ENCODE assay signal across 8 cellular contexts in the genomic region with DNA sequence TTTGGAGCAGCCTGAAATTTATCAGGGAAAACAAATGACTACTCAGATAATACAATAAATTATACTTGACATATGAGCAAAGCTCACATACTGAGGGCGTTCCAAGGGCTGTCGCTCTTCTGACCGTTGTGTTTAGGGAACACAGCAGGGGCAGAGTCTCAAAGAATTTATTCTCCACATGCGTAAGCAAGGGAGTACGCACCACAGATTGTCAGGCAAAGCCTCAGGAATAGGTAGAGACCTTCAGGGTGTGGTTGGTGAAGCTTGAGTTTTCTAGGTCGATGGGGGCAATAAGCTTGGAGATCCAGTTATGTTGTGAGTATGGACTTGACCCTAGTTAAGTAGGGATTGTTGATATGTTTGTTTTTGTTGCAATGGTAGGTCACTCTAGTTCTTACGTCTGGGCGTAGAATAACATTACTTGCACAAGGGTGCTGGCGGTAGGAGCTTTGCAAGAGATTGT. TPM values are rescaled to one million over a fixed set of nuclear protein-coding genes. Genes with fewer than 3 reads are reported as not detected.
DNase-seq lines count a peak whose midpoint lies in the region; ATAC-seq, FAIRE-seq and TF ChIP-seq lines count a peak whose summit lies in the region.

No MANE protein-coding gene starts in this region.

- peaks cover 13% of the 10 kb centered on the region for H3K36me3 Mint-ChIP-seq in T-helper 1 cell treated with Interleukin-12 subunit alpha and Interleukin-12 subunit beta and Interleukin-4 antibody, amounts not matched to agents 30 μg/mL and 1 μg/mL, for 36 hours (ENCODE audit: low read depth)
- H3K36me3 Mint-ChIP-seq in endodermal cell (ENCODE audit: low read depth) = peaks cover 7% of the 10 kb centered on the region
- peaks cover 0 to 20% (median 6%) of the 10 kb centered on the region in 5 donors for H3K36me3 Mint-ChIP-seq in naive thymus-derived CD4-positive, alpha-beta T cell

- H3K27me3 Mint-ChIP-seq in T-helper 1 cell treated with Interleukin-12 subunit alpha and Interleukin-12 subunit beta and Interleukin-4 antibody, amounts not matched to agents 30 μg/mL and 1 μg/mL, for 36 hours (ENCODE audit: low read depth) = no peaks in the 10 kb centered on the region
- peaks cover 5% of the 10 kb centered on the region for H3K27me3 Mint-ChIP-seq in endodermal cell (ENCODE audit: insufficient read depth)
- no peaks in the 10 kb centered on the region for H3K27me3 Mint-ChIP-seq in naive thymus-derived CD4-positive, alpha-beta T cell

- peak overlapping the region; percentile 97 for H3K4me3 Mint-ChIP-seq in T-helper 1 cell treated with Interleukin-12 subunit alpha and Interleukin-12 subunit beta and Interleukin-4 antibody, amounts not matched to agents 30 μg/mL and 1 μg/mL, for 36 hours
- H3K4me3 Mint-ChIP-seq in endodermal cell = peak overlapping the region; percentile 64
- H3K4me3 Mint-ChIP-seq in naive thymus-derived CD4-positive, alpha-beta T cell = peak overlapping the region; percentile 81 to 97 (median 94)

- WGBS in endodermal cell (ENCODE audit: insufficient coverage in 1 of 2, insufficient read length in 1 of 2), 2 experiments = 61 to 67% methylated on average over 7 to 9 of the region's 9 CpGs

- no peaks in the 10 kb centered on the region for H3K36me3 ChIP-seq in endodermal cell (ENCODE audit: control insufficient read depth, insufficient read depth, low read length)
- H3K36me3 ChIP-seq in naive thymus-derived CD4-positive, alpha-beta T cell (ENCODE audit: control insufficient read depth in 2 of 3, insufficient read depth in 3 of 3, low read length in 3 of 3) = no peaks in the 10 kb centered on the region

- H3K9me3 ChIP-seq in endodermal cell (ENCODE audit: control insufficient read depth, low read length) = no peaks in the 10 kb centered on the region
- no peaks in the 10 kb centered on the region for H3K9me3 ChIP-seq in naive thymus-derived CD4-positive, alpha-beta T cell (ENCODE audit: control insufficient read depth in 2 of 3, low read length in 3 of 3)

- POLR2A ChIA-PET in RWPE1 (lab: Yijun Ruan, JAX; ENCODE audit: low non-redundant PET) = no interaction called here
- POLR2A ChIA-PET in naive thymus-derived CD4-positive, alpha-beta T cell (lab: Charles Lee) = interaction anchor here (0.6 to 1.1 kb wide), 2 partner anchors 114 to 771 kb away, joined by 3 to 5 read pairs; no protein-coding TSS in a partner anchor

- CTCF ChIA-PET in RWPE1 (lab: Yijun Ruan, JAX) = interaction anchor here (0.7 kb wide), 1 partner anchor 113 kb away, joined by 3 read pairs; the partner anchor contains the start of gene CUL5
- CTCF ChIA-PET in naive thymus-derived CD4-positive, alpha-beta T cell (lab: Charles Lee) = interaction anchor here (0.6 to 0.8 kb wide), 2 partner anchors 461 to 490 kb away, joined by 3 read pairs; no protein-coding TSS in a partner anchor

- intact Hi-C loops in naive thymus-derived CD4-positive, alpha-beta T cell (cut with micrococcal nuclease) = loop anchor here (5.0 to 10.0 kb wide), 3 partner anchors 373 to 557 kb away; partner anchors contain the start of genes ALKBH8 (in 2 of the 2) and POGLUT3 (in 1 of the 2)

- peak overlapping the region; percentile 89 for H3K4me3 ChIP-seq in endodermal cell (ENCODE audit: low read length)
- H3K4me3 ChIP-seq in naive thymus-derived CD4-positive, alpha-beta T cell (ENCODE audit: low read length) = peak overlapping the region; percentile 88

- TF ChIP-seq CTCF in RWPE1 (conservative IDR thresholded peaks at IDR 0.05; ENCODE audit: low read depth) = no peak
- TF ChIP-seq CTCF in endodermal cell (conservative IDR thresholded peaks at IDR 0.05) = no peak

- peak overlapping the region; percentile 18 for H3K27ac Mint-ChIP-seq in T-helper 1 cell treated with Interleukin-12 subunit alpha and Interleukin-12 subunit beta and Interleukin-4 antibody, amounts not matched to agents 30 μg/mL and 1 μg/mL, for 36 hours
- H3K27ac Mint-ChIP-seq in endodermal cell = no peak overlapping the region
- H3K27ac Mint-ChIP-seq in naive thymus-derived CD4-positive, alpha-beta T cell = peak overlapping the region; percentile 61 to 93 (median 85)

- H3K9ac ChIP-seq in endodermal cell (ENCODE audit: extremely low read depth, low read length, poor library complexity, severe bottlenecking) = no peak overlapping the region

- H3K4me1 ChIP-seq in endodermal cell (ENCODE audit: control insufficient read depth, insufficient read depth, low read length) = no peaks in the 10 kb centered on the region
- H3K4me1 ChIP-seq in naive thymus-derived CD4-positive, alpha-beta T cell (ENCODE audit: control insufficient read depth in 2 of 2, insufficient read depth in 2 of 2, low read length in 2 of 2) = peaks cover 16 to 20% of the 10 kb centered on the region in 2 donors

- DNase-seq in T-helper 1 cell (no peak), RWPE1 (ENCODE audit: low spot score) (no peak), endodermal cell (no peak), RCC 7860 (ENCODE audit: low spot score) (no peak)
- DNase-seq in naive thymus-derived CD4-positive, alpha-beta T cell = no peak
- DNase-seq in central memory CD4-positive, alpha-beta T cell = no peak

- ATAC-seq in naive thymus-derived CD4-positive, alpha-beta T cell = no peak
- no peak for ATAC-seq in HG02973 (IDR thresholded peaks at IDR 0.05; ENCODE audit: unreplicated experiment)

- no peaks in the 10 kb centered on the region for H3K27me3 ChIP-seq in endodermal cell (ENCODE audit: control insufficient read depth, insufficient read depth, low read length, poor library complexity, severe bottlenecking)
- no peaks in the 10 kb centered on the region for H3K27me3 ChIP-seq in naive thymus-derived CD4-positive, alpha-beta T cell (ENCODE audit: control insufficient read depth in 2 of 2, insufficient read depth in 2 of 2, low read length in 2 of 2)

- FAIRE-seq in RCC 7860 (lab: Jason Lieb, UNC) = no peak

- peaks cover 35% of the 10 kb centered on the region for H3K4me1 Mint-ChIP-seq in T-helper 1 cell treated with Interleukin-12 subunit alpha and Interleukin-12 subunit beta and Interleukin-4 antibody, amounts not matched to agents 30 μg/mL and 1 μg/mL, for 36 hours (ENCODE audit: low read depth)
- H3K4me1 Mint-ChIP-seq in endodermal cell = peaks cover 5% of the 10 kb centered on the region
- peaks cover 35 to 51% (median 43%) of the 10 kb centered on the region in 7 donors for H3K4me1 Mint-ChIP-seq in naive thymus-derived CD4-positive, alpha-beta T cell

- H3K27ac ChIP-seq in RWPE1 (peak overlapping the region; percentile 87), endodermal cell (ENCODE audit: low read depth, low read length) (no peak overlapping the region)
- peak overlapping the region; percentile 66 for H3K27ac ChIP-seq in naive thymus-derived CD4-positive, alpha-beta T cell (ENCODE audit: low read depth, low read length)

- no peaks in the 10 kb centered on the region for H3K9me3 Mint-ChIP-seq in T-helper 1 cell treated with Interleukin-12 subunit alpha and Interleukin-12 subunit beta and Interleukin-4 antibody, amounts not matched to agents 30 μg/mL and 1 μg/mL, for 36 hours
- no peaks in the 10 kb centered on the region for H3K9me3 Mint-ChIP-seq in endodermal cell
- H3K9me3 Mint-ChIP-seq in naive thymus-derived CD4-positive, alpha-beta T cell = peaks cover 0 to 3% (median 0%) of the 10 kb centered on the region in 11 donors

RNA-seq across cellular contexts. Expression of gene ACAT1, which starts 0.8 kb away (rescaled TPM):
- 10 to 100 TPM; 15.8 to 18.8 TPM for total RNA-seq in endodermal cell
- polyA plus RNA-seq in endodermal cell (2013, experiment 1 of 2) = 19.9 TPM
- 20.2 TPM for polyA plus RNA-seq in endodermal cell (2013, experiment 2 of 2)
- 10 to 100 TPM; 13.0 to 40.2 (median 17.9) TPM for total RNA-seq in naive thymus-derived CD4-positive, alpha-beta T cell
- polyA plus RNA-seq in naive thymus-derived CD4-positive, alpha-beta T cell = 10 to 100 TPM; 36.3 to 36.8 TPM
